ENCODE assay signal across 1 cellular context in the genomic region with DNA sequence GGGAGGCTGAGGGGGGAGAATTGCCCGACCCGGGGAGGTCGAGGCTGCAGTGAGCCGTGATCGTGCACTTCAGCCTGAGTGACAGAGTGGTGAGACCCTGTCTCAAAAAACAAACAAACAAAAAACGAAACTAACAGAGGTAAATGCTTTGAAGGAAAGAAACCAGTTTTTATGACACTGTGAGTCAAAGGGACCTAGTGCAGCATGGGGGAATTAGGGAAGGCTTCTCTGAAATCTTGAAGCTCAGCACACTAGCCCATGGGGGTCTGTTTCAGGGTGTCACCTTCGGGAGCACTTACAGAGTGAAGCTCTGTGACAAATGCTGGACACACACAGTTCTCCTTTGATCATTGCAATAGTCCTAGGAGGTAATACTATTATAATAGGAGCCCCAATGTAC.
TF ChIP-seq lines count a peak whose summit lies in the region.

No MANE protein-coding gene starts in this region.

TF ChIP-seq in H1, 55 proteins besides CTCF, POLR2A, EP300 and RAD21:
- TF ChIP-seq GTF2F1 (IDR thresholded peaks at IDR 0.05; ENCODE audit: borderline replicate concordance, low read depth, low read length), result no peak
TF ChIP-seq in H1: peak in this region for 0.
